ENCODE assay signal across 26 cellular contexts in genomic region chr18:63464434-63464833, GRCh38. TPM values are rescaled to one million over a fixed set of nuclear protein-coding genes. Genes with fewer than 3 reads are reported as not detected.
A peak's percentile ranks its signal among the peaks of the same experiment; 100 is the strongest.
DNase-seq lines count a peak whose midpoint lies in the region; ATAC-seq, FAIRE-seq and TF ChIP-seq lines count a peak whose summit lies in the region.
"Had no signal": no experiment of that assay in that cellular context is flagged by ENCODE, and none has a peak within 500 bp of the region (broad histone marks: within the 10 kb centered on the region; RNA-seq: fewer than 3 reads in every experiment).

No MANE protein-coding gene starts in this region.

- no peak overlapping the region for H3K14ac ChIP-seq in IMR-90 (replicated peaks; ENCODE audit: low read depth, low read length)

- CTCF ChIA-PET in HepG2 (lab: Yijun Ruan, JAX; ENCODE audit: low intra/inter-chr PET ratio, low total read pairs) (no interaction called here), IMR-90 (lab: Yijun Ruan, JAX) (no interaction called here)

- no peak overlapping the region for H2BK20ac ChIP-seq in IMR-90 (ENCODE audit: low read depth, low read length)

- no peaks in the 10 kb centered on the region for H3K9me1 ChIP-seq in IMR-90 (ENCODE audit: insufficient read depth, low read length)

- H4K5ac ChIP-seq in IMR-90 (ENCODE audit: low read depth, low read length), result no peak overlapping the region

- no peaks in the 10 kb centered on the region for H3K79me1 ChIP-seq in IMR-90 (ENCODE audit: low read depth in 1 of 2, low read length in 2 of 2)

- H2AK5ac ChIP-seq in IMR-90 (ENCODE audit: low read depth, low read length), result no peak overlapping the region

- peaks cover 6% of the 10 kb centered on the region for H3K4me1 Mint-ChIP-seq in stimulated activated effector memory CD8-positive, alpha-beta T cell treated with anti-CD3 and anti-CD28 coated beads, Interleukin-12 subunit alpha, Interleukin-12 subunit beta, amount 100 ng/mL, for 72 hours
- H3K4me1 Mint-ChIP-seq: CD14-positive monocyte; CD8-positive, alpha-beta memory T cell had no signal

- H2AFZ ChIP-seq in HepG2 (ENCODE audit: low read length), result no peak overlapping the region
- H2AFZ ChIP-seq in IMR-90 (replicated peaks; ENCODE audit: low read length, poor library complexity), result no peak overlapping the region

- H2BK5ac ChIP-seq in IMR-90 (ENCODE audit: low read depth, low read length, poor library complexity, severe bottlenecking), result no peak overlapping the region

- no peak overlapping the region for H3K4me3 ChIP-seq in HepG2 (replicated peaks in 1 of 3; ENCODE audit: insufficient read depth in 1 of 3, low read depth in 2 of 3, low read length in 3 of 3)
- no peak overlapping the region for H3K4me3 ChIP-seq in right lobe of liver
- no peak overlapping the region for H3K4me3 ChIP-seq in IMR-90 (ENCODE audit: insufficient read depth, low read depth, low read length)
- no peak overlapping the region for H3K4me3 ChIP-seq in bronchial epithelial cell (ENCODE audit: low read depth, low read length)
- no peak overlapping the region for H3K4me3 ChIP-seq in upper lobe of right lung
- H3K4me3 ChIP-seq: BLaER1 treated with 17β-estradiol and CSF1 and Interleukin-3, amounts not matched to agents 10 nM and 100 nM; GM12878 had no signal

- H3K79me2 ChIP-seq in HepG2 (ENCODE audit: insufficient read depth, low read length), result no peaks in the 10 kb centered on the region

- H3K9me3 Mint-ChIP-seq in stimulated activated effector memory CD8-positive, alpha-beta T cell treated with anti-CD3 and anti-CD28 coated beads, Interleukin-12 subunit alpha, Interleukin-12 subunit beta, amount 100 ng/mL, for 72 hours, result no peaks in the 10 kb centered on the region
- H3K9me3 Mint-ChIP-seq: CD4-positive, alpha-beta T cell; CD8-positive, alpha-beta memory T cell had no signal

- no peak overlapping the region for H3K18ac ChIP-seq in IMR-90 (ENCODE audit: low read depth, low read length)

- H3K4me2 ChIP-seq in HepG2 (ENCODE audit: low read depth, low read length) (no peak overlapping the region), IMR-90 (ENCODE audit: low read depth, low read length) (no peak overlapping the region)
- H3K4me2 ChIP-seq: BLaER1 treated with 17β-estradiol and CSF1 and Interleukin-3, amounts not matched to agents 10 nM and 100 nM had no signal

- no peak overlapping the region for H3K9ac ChIP-seq in HepG2 (ENCODE audit: insufficient read depth, low read depth, low read length)
- H3K9ac ChIP-seq in IMR-90 (ENCODE audit: low read depth, low read length), result no peak overlapping the region
- H3K9ac ChIP-seq: BLaER1 treated with 17β-estradiol and CSF1 and Interleukin-3, amounts not matched to agents 10 nM and 100 nM had no signal

- intact Hi-C loops in HepG2 (cut with micrococcal nuclease; ENCODE audit: unreplicated experiment) (no loop called here), right lobe of liver (cut with DNase I) (no loop called here), IMR-90 (cut with micrococcal nuclease) (no loop called here), upper lobe of right lung (cut with DNase I) (no loop called here)

- H3K23ac ChIP-seq in IMR-90 (ENCODE audit: low read depth, low read length), result no peak overlapping the region

- no peak overlapping the region for H3K56ac ChIP-seq in IMR-90 (ENCODE audit: extremely low read depth, insufficient read depth, low read length)

- in situ Hi-C loops in HepG2 (cut with HindIII; ENCODE audit: extremely low pct_ligation_motif_present, low pct_unique_long_range_greater_than_20kb) (no loop called here), IMR-90 (cut with MboI; ENCODE audit: low sequenced_read_pairs) (no loop called here)

- TF ChIP-seq CTCF in HepG2 (CRISPR knock-in tag; IDR thresholded peaks at IDR 0.05) (no peak), right lobe of liver (IDR thresholded peaks at IDR 0.05) (no peak), IMR-90 (conservative IDR thresholded peaks at IDR 0.05; ENCODE audit: low read depth, low read length) (no peak), bronchial epithelial cell (IDR thresholded peaks at IDR 0.05; ENCODE audit: insufficient read depth, low read length, severe bottlenecking) (no peak), upper lobe of right lung (IDR thresholded peaks at IDR 0.05) (no peak)

- H4K20me1 ChIP-seq in HepG2 (ENCODE audit: insufficient read depth, low read length) (no peaks in the 10 kb centered on the region), IMR-90 (ENCODE audit: insufficient read depth, low read length) (no peaks in the 10 kb centered on the region)
- H4K20me1 ChIP-seq: BLaER1 treated with 17β-estradiol and CSF1 and Interleukin-3, amounts not matched to agents 10 nM and 100 nM had no signal

- peak overlapping the region; percentile 12 for H3K27ac Mint-ChIP-seq in stimulated activated effector memory CD8-positive, alpha-beta T cell treated with anti-CD3 and anti-CD28 coated beads, Interleukin-12 subunit alpha, Interleukin-12 subunit beta, amount 100 ng/mL, for 72 hours
- H3K27ac Mint-ChIP-seq: CD14-positive monocyte; CD4-positive, alpha-beta T cell had no signal

- no peak overlapping the region for H4K91ac ChIP-seq in IMR-90 (ENCODE audit: insufficient read depth, low read depth, low read length)

- H3K9me3 ChIP-seq in HepG2 (ENCODE audit: low read length) (no peaks in the 10 kb centered on the region), right lobe of liver (no peaks in the 10 kb centered on the region), IMR-90 (ENCODE audit: control insufficient read depth, insufficient read depth, low read length) (no peaks in the 10 kb centered on the region), upper lobe of right lung (no peaks in the 10 kb centered on the region)
- H3K9me3 ChIP-seq: BE2C had no signal

- H4K8ac ChIP-seq in IMR-90 (ENCODE audit: low read depth in 2 of 2, low read length in 2 of 2), result no peak overlapping the region

- DNase-seq in HepG2 (ENCODE audit: low spot score) (no peak), right lobe of liver (no peak), IMR-90 (no peak), bronchial epithelial cell (ENCODE audit: low read depth) (peak; percentile 29), NCI-H2107 (lab: John Stamatoyannopoulos, UW) (no peak), upper lobe of right lung (no peak)
- no peak for DNase-seq in stimulated activated effector memory CD8-positive, alpha-beta T cell treated with anti-CD3 and anti-CD28 coated beads, Interleukin-12 subunit alpha, Interleukin-12 subunit beta, amount 100 ng/mL, for 72 hours (ENCODE audit: low spot score in 2 of 2)
- no peak for DNase-seq in activated CD8-positive, alpha-beta memory T cell treated with anti-CD3 and anti-CD28 coated beads for 24 hours
- DNase-seq: ACHN; AML-193; BE2C; CD4-positive, alpha-beta T cell; CD8-positive, alpha-beta memory T cell; DMS 273 treated with DMSO at 0.1 percent for 48 hours; DMS79; EL; GDM1; GOT3; H7; HCEC 1CT had no signal

- H3K4me1 ChIP-seq in HepG2 (ENCODE audit: insufficient read depth, low read length), result no peaks in the 10 kb centered on the region
- H3K4me1 ChIP-seq in right lobe of liver, result peaks cover 0 to 5% (median 3%) of the 10 kb centered on the region in 4 donors
- no peaks in the 10 kb centered on the region for H3K4me1 ChIP-seq in IMR-90 (ENCODE audit: control insufficient read depth, insufficient read depth, low read length)
- H3K4me1 ChIP-seq in upper lobe of right lung, result no peaks in the 10 kb centered on the region
- H3K4me1 ChIP-seq: BE2C; BLaER1 treated with 17β-estradiol and CSF1 and Interleukin-3, amounts not matched to agents 10 nM and 100 nM had no signal

- BruUV-seq in HepG2 (replicated peaks; lab: Mats Ljungman, UMichigan), result no TSS peak
- BruUV-seq in IMR-90 (replicated peaks; lab: Mats Ljungman, UMichigan), result no TSS peak

- TF ChIP-seq EP300 in HepG2 (IDR thresholded peaks at IDR 0.05; ENCODE audit: low read depth in 2 of 2, low read length in 2 of 2) (no peak), HepG2 (CRISPR knock-in tag; IDR thresholded peaks at IDR 0.05; ENCODE audit: borderline replicate concordance) (no peak)

- no peak for TF ChIP-seq POLR2A in HepG2 (IDR thresholded peaks at IDR 0.05; ENCODE audit: insufficient read depth in 1 of 2, low read depth in 2 of 2, low read length in 2 of 2)
- TF ChIP-seq POLR2A in right lobe of liver (IDR thresholded peaks at IDR 0.05), result no peak
- no peak for TF ChIP-seq POLR2A in IMR-90 (IDR thresholded peaks at IDR 0.05; ENCODE audit: low read depth, low read length)

- no peaks in the 10 kb centered on the region for H3K36me3 ChIP-seq in HepG2 (replicated peaks in 1 of 2; ENCODE audit: control insufficient read depth in 1 of 2, insufficient read depth in 2 of 2, low read length in 2 of 2)
- H3K36me3 ChIP-seq in right lobe of liver, result no peaks in the 10 kb centered on the region
- no peaks in the 10 kb centered on the region for H3K36me3 ChIP-seq in IMR-90 (ENCODE audit: control insufficient read depth, insufficient read depth, low read length)
- H3K36me3 ChIP-seq in bronchial epithelial cell (ENCODE audit: control insufficient read depth, insufficient read depth, low read length), result no peaks in the 10 kb centered on the region
- H3K36me3 ChIP-seq in upper lobe of right lung, result no peaks in the 10 kb centered on the region
- H3K36me3 ChIP-seq: BE2C; BLaER1 treated with 17β-estradiol and CSF1 and Interleukin-3, amounts not matched to agents 10 nM and 100 nM had no signal

- H3K4ac ChIP-seq in IMR-90 (ENCODE audit: low read depth, low read length), result no peak overlapping the region

- no peak overlapping the region for H2AK9ac ChIP-seq in IMR-90 (replicated peaks; ENCODE audit: low read depth, low read length, poor library complexity)

- H2BK120ac ChIP-seq in IMR-90 (ENCODE audit: low read depth, low read length), result no peak overlapping the region

- TF ChIP-seq RAD21 in HepG2 (CRISPR knock-in tag; IDR thresholded peaks at IDR 0.05) (no peak), IMR-90 (IDR thresholded peaks at IDR 0.05; ENCODE audit: low read length) (no peak)

- H3K27ac ChIP-seq in HepG2 (ENCODE audit: extremely low read length, insufficient read depth, low read length) (no peak overlapping the region), right lobe of liver (no peak overlapping the region), IMR-90 (ENCODE audit: insufficient read depth, low read length) (no peak overlapping the region), upper lobe of right lung (no peak overlapping the region)
- H3K27ac ChIP-seq: 22Rv1; BLaER1 treated with 17β-estradiol and CSF1 and Interleukin-3, amounts not matched to agents 10 nM and 100 nM had no signal

- ATAC-seq in HepG2 (no peak), right lobe of liver (no peak), IMR-90 (ENCODE audit: low read depth) (no peak), upper lobe of right lung (no peak)
- peak; percentile 52 for ATAC-seq in stimulated activated effector memory CD8-positive, alpha-beta T cell treated with anti-CD3 and anti-CD28 coated beads, Interleukin-12 subunit alpha, Interleukin-12 subunit beta, amount 100 ng/mL, for 72 hours
- ATAC-seq: GM12878 had no signal

- no peak overlapping the region for H2BK15ac ChIP-seq in IMR-90 (ENCODE audit: low read depth, low read length)

- FAIRE-seq in HepG2 (lab: Jason Lieb, UNC) (no peak), bronchial epithelial cell (lab: Jason Lieb, UNC) (no peak)
- FAIRE-seq: A204.1, GM12878, GM19239 had no signal

- H3K36me3 Mint-ChIP-seq in stimulated activated effector memory CD8-positive, alpha-beta T cell treated with anti-CD3 and anti-CD28 coated beads, Interleukin-12 subunit alpha, Interleukin-12 subunit beta, amount 100 ng/mL, for 72 hours, result no peaks in the 10 kb centered on the region
- H3K36me3 Mint-ChIP-seq: CD14-positive monocyte; CD8-positive, alpha-beta memory T cell had no signal

- 2% methylated on average over 2 of the region's 2 CpGs for WGBS in HepG2 (ENCODE audit: low lambda C conversion rate)
- 56% methylated on average over 1 of the region's 2 CpGs for WGBS in right lobe of liver (ENCODE audit: insufficient coverage, low coverage, low lambda C conversion rate, missing lambda C conversion rate)
- WGBS in IMR-90 (ENCODE audit: extremely low coverage in 2 of 2, insufficient read length in 1 of 2), 2 experiments, result no CpG with 5 or more reads among the region's 2 CpGs

- dilution Hi-C loops in IMR-90 (cut with HindIII; ENCODE audit: low sequenced_read_pairs, unreplicated experiment), result no loop called here

- H3K27me3 ChIP-seq in HepG2 (ENCODE audit: control insufficient read depth in 1 of 2, insufficient read depth in 2 of 2, low read length in 2 of 2), result no peaks in the 10 kb centered on the region
- no peaks in the 10 kb centered on the region for H3K27me3 ChIP-seq in right lobe of liver
- peaks cover 13% of the 10 kb centered on the region for H3K27me3 ChIP-seq in IMR-90 (ENCODE audit: control insufficient read depth, insufficient read depth, low read length)
- H3K27me3 ChIP-seq in bronchial epithelial cell (ENCODE audit: control insufficient read depth, insufficient read depth, low read length), result no peaks in the 10 kb centered on the region
- H3K27me3 ChIP-seq in upper lobe of right lung, result no peaks in the 10 kb centered on the region
- H3K27me3 ChIP-seq: BE2C; BLaER1 treated with 17β-estradiol and CSF1 and Interleukin-3, amounts not matched to agents 10 nM and 100 nM had no signal

- H3K4me3 Mint-ChIP-seq in stimulated activated effector memory CD8-positive, alpha-beta T cell treated with anti-CD3 and anti-CD28 coated beads, Interleukin-12 subunit alpha, Interleukin-12 subunit beta, amount 100 ng/mL, for 72 hours, result no peak overlapping the region
- H3K4me3 Mint-ChIP-seq: CD14-positive monocyte; CD4-positive, alpha-beta T cell; CD8-positive, alpha-beta memory T cell had no signal

- POLR2A ChIA-PET in HepG2 (lab: Yijun Ruan, JAX) (no interaction called here), IMR-90 (lab: Charles Lee; ENCODE audit: unreplicated experiment) (no interaction called here)

RNA-seq across cellular contexts. Expression of gene SERPINB5, which starts 12.3 kb away (rescaled TPM):
- not detected in 2 replicates for total RNA-seq in HepG2 (2016; rRNA removed; fragmentation: Illumina TruSeq; extraction: Trizol)
- not detected in 2 replicates for total RNA-seq in HepG2 (2016; cell fraction: cytosol; rRNA removed; fragmentation: Illumina TruSeq; extraction: Trizol; ENCODE audit: low read depth)
- not detected in 2 replicates for total RNA-seq in HepG2 (2016; cell fraction: insoluble cytoplasmic fraction; rRNA removed; fragmentation: Illumina TruSeq; extraction: Trizol)
- total RNA-seq in HepG2 (2016; cell fraction: membrane; rRNA removed; fragmentation: Illumina TruSeq; extraction: Trizol), result not detected in 2 replicates
- not detected in 2 replicates for total RNA-seq in HepG2 (2016; cell fraction: nucleus; rRNA removed; fragmentation: Illumina TruSeq; extraction: Trizol)
- polyA plus RNA-seq in HepG2 (2011; rRNA removed), result not detected in 2 replicates
- not detected in 2 replicates for polyA plus RNA-seq in HepG2 (2011; cell fraction: cytosol; rRNA removed)
- not detected in 2 replicates for polyA plus RNA-seq in HepG2 (2011; cell fraction: nucleus; rRNA removed)
- not detected in 2 replicates for polyA plus RNA-seq in HepG2 (2012)
- not detected in 2 replicates for polyA plus RNA-seq in HepG2 (2016; cell fraction: cytosol; fragmentation: Illumina TruSeq; extraction: Trizol; ENCODE audit: low read depth)
- polyA plus RNA-seq in HepG2 (2016; cell fraction: insoluble cytoplasmic fraction; fragmentation: Illumina TruSeq; extraction: Trizol; ENCODE audit: low read depth), result not detected in 2 replicates
- not detected in 2 replicates for polyA plus RNA-seq in HepG2 (2016; cell fraction: membrane; fragmentation: Illumina TruSeq; extraction: Trizol; ENCODE audit: low read depth)
- not detected in 2 replicates for polyA plus RNA-seq in HepG2 (2016; cell fraction: nucleus; fragmentation: Illumina TruSeq; extraction: Trizol; ENCODE audit: insufficient read depth, low read depth)
- 133 TPM in 1 of 2 replicates, not detected in the other for polyA minus RNA-seq in HepG2 (2011; rRNA and poly(A)+ RNA removed; ENCODE audit: low replicate concordance)
- not detected in 2 replicates for polyA minus RNA-seq in HepG2 (2011; cell fraction: cytosol; rRNA and poly(A)+ RNA removed)
- not detected in 2 replicates for polyA minus RNA-seq in HepG2 (2011; cell fraction: nucleus; rRNA and poly(A)+ RNA removed)
- not detected for total RNA-seq in right lobe of liver
- total RNA-seq in IMR-90 (2012; rRNA removed), result not detected in 2 replicates
- polyA plus RNA-seq in IMR-90 (2012; rRNA removed), result not detected in 2 replicates
- not detected in 2 replicates for polyA plus RNA-seq in IMR-90 (2012; cell fraction: cytosol; rRNA removed)
- not detected in 2 replicates for polyA plus RNA-seq in IMR-90 (2012; cell fraction: nucleus; rRNA removed; ENCODE audit: low replicate concordance)
- total RNA-seq in bronchial epithelial cell, result 440 and 513 TPM in 2 replicates
- total RNA-seq in upper lobe of right lung, result 0.55 TPM
- total RNA-seq: CD4-positive, alpha-beta T cell; CD8-positive, alpha-beta memory T cell; GM12878 had no signal
- polyA plus RNA-seq: CD14-positive monocyte; CD8-positive, alpha-beta memory T cell had no signal

RNA-seq across cellular contexts. Expression of gene VPS4B, which starts 42.2 kb away (rescaled TPM):
- total RNA-seq in HepG2 (2016; rRNA removed; fragmentation: Illumina TruSeq; extraction: Trizol) (25.9 and 38.3 TPM in 2 replicates), right lobe of liver (10 to 100 TPM; 18.3 to 30.4 (median 22.3) TPM), IMR-90 (2012; rRNA removed) (31.5 and 41.1 TPM in 2 replicates), bronchial epithelial cell (120 and 167 TPM in 2 replicates), upper lobe of right lung (58.7 TPM)
- 2.2 TPM in 2 replicates for total RNA-seq in HepG2 (2016; cell fraction: cytosol; rRNA removed; fragmentation: Illumina TruSeq; extraction: Trizol; ENCODE audit: low read depth)
- 28.6 and 39.0 TPM in 2 replicates for total RNA-seq in HepG2 (2016; cell fraction: insoluble cytoplasmic fraction; rRNA removed; fragmentation: Illumina TruSeq; extraction: Trizol)
- total RNA-seq in HepG2 (2016; cell fraction: membrane; rRNA removed; fragmentation: Illumina TruSeq; extraction: Trizol), result 7.0 and 9.1 TPM in 2 replicates
- total RNA-seq in HepG2 (2016; cell fraction: nucleus; rRNA removed; fragmentation: Illumina TruSeq; extraction: Trizol), result 17.0 and 25.2 TPM in 2 replicates
- polyA plus RNA-seq in HepG2 (2011; rRNA removed) (11.7 and 12.8 TPM in 2 replicates), IMR-90 (2012; rRNA removed) (14.3 and 16.2 TPM in 2 replicates)
- 7.0 and 9.7 TPM in 2 replicates for polyA plus RNA-seq in HepG2 (2011; cell fraction: cytosol; rRNA removed)
- 3.3 and 4.4 TPM in 2 replicates for polyA plus RNA-seq in HepG2 (2011; cell fraction: nucleus; rRNA removed)
- 20.2 and 20.4 TPM in 2 replicates for polyA plus RNA-seq in HepG2 (2012)
- 0.92 and 1.0 TPM in 2 replicates for polyA plus RNA-seq in HepG2 (2016; cell fraction: cytosol; fragmentation: Illumina TruSeq; extraction: Trizol; ENCODE audit: low read depth)
- polyA plus RNA-seq in HepG2 (2016; cell fraction: insoluble cytoplasmic fraction; fragmentation: Illumina TruSeq; extraction: Trizol; ENCODE audit: low read depth), result 29.8 and 30.0 TPM in 2 replicates
- polyA plus RNA-seq in HepG2 (2016; cell fraction: membrane; fragmentation: Illumina TruSeq; extraction: Trizol; ENCODE audit: low read depth), result 3.6 and 3.7 TPM in 2 replicates
- polyA plus RNA-seq in HepG2 (2016; cell fraction: nucleus; fragmentation: Illumina TruSeq; extraction: Trizol; ENCODE audit: insufficient read depth, low read depth), result 15.7 and 17.2 TPM in 2 replicates
- 30.2 and 30.7 TPM in 2 replicates for polyA minus RNA-seq in HepG2 (2011; rRNA and poly(A)+ RNA removed; ENCODE audit: low replicate concordance)
- polyA minus RNA-seq in HepG2 (2011; cell fraction: cytosol; rRNA and poly(A)+ RNA removed), result 12.1 and 16.9 TPM in 2 replicates
- polyA minus RNA-seq in HepG2 (2011; cell fraction: nucleus; rRNA and poly(A)+ RNA removed), result 27.9 and 33.8 TPM in 2 replicates
- polyA plus RNA-seq in IMR-90 (2012; cell fraction: cytosol; rRNA removed), result 3.5 and 5.8 TPM in 2 replicates
- 3.2 and 8.5 TPM in 2 replicates for polyA plus RNA-seq in IMR-90 (2012; cell fraction: nucleus; rRNA removed; ENCODE audit: low replicate concordance)

Comparison
In these comparisons a context has a peak if more than half of its experiments do, and no peak if none do; other contexts are left out.
1. RNA of gene SERPINB5, which starts 12.3 kb away (total RNA-seq): 440 to 513 TPM in bronchial epithelial cell; 0.55 TPM in upper lobe of right lung (single experiment), not detected in HepG2, not detected in right lobe of liver and not detected in IMR-90; every median in the first group is over 100 times any median in the second.